In genomic region chr15:78791357-78791756, GRCh38 we compare ENCODE assay signal across 9 cellular contexts.
"Had no signal": no experiment of that assay in that cellular context is flagged by ENCODE, and none has a peak within 500 bp of the region (broad histone marks: within the 10 kb centered on the region; RNA-seq: fewer than 3 reads in every experiment).

No MANE protein-coding gene starts in this region.

- H3K4me3 ChIP-seq: GM23248, HAP-1 had no signal

- ATAC-seq: HCT116, HepG2 had no signal

- DNase-seq: GM23248, GOT3, H7, HFFc6 had no signal

- H3K4me1 ChIP-seq: HAP-1 had no signal

- H3K9ac ChIP-seq: GM23248 had no signal

- H3K27ac Mint-ChIP-seq: HFFc6, IgD-negative memory B cell had no signal

- H2AFZ ChIP-seq: GM23248 had no signal

- H3K4me1 Mint-ChIP-seq: IgD-negative memory B cell had no signal

- H3K9me3 Mint-ChIP-seq: HFFc6, IgD-negative memory B cell had no signal

- H3K9me3 ChIP-seq: HAP-1 had no signal

- H3K27ac ChIP-seq: GM23248, HL-60 had no signal

- H3K4me3 Mint-ChIP-seq: HFFc6, IgD-negative memory B cell had no signal
